In the genomic region with DNA sequence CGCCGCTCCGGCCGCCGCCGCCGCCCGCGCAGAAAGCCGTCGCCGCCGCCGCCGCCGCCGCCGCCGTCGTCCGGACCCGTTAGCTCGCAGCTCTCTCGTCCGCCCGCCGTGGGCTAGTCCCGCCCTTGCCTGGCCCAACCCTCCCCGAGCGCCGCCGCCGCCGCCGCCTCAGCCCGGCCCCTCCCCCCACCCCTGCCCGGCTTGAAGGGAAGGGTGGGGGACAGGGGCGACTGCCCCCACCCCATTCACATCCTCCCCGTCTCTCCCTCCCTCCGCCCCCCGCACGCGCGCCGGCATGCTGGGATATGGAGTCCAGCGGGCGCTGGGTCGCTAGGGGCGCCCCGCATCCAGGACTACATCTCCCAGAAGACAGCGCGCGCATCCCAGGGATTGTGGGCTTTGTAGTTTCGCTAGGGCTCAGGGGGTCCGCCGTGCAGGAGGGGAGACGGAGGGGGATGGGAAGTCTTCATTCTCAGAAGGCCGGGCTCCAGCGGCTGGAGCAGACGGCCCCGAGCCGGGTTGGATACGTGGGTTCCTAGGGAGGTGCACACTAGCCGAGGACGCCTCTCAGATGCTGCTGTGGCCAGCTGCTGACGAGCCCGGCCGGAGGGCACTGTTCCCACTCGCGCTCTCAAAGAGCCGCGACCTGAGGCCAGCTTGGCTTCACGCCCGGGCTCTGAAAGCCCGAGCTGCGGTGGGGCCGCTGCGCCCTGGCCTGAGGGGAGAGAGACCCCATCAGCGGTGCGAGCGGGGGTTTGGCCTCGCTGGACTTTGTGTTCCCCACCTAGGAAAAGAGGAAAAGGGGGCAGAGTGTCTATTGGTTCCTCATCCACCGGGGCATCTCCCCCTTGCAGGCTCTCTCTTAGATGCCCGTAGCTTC, we compare ENCODE assay signal across 8 cellular contexts. TPM values are rescaled to one million over a fixed set of nuclear protein-coding genes. Genes with fewer than 3 reads are reported as not detected.
A peak's percentile ranks its signal among the peaks of the same experiment; 100 is the strongest.
DNase-seq lines count a peak whose midpoint lies in the region; ATAC-seq and TF ChIP-seq lines count a peak whose summit lies in the region.

A gene with protein sequence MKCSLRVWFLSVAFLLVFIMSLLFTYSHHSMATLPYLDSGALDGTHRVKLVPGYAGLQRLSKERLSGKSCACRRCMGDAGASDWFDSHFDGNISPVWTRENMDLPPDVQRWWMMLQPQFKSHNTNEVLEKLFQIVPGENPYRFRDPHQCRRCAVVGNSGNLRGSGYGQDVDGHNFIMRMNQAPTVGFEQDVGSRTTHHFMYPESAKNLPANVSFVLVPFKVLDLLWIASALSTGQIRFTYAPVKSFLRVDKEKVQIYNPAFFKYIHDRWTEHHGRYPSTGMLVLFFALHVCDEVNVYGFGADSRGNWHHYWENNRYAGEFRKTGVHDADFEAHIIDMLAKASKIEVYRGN (minus strand): TSS at position 118 of the 880 bp plus-strand sequence. CDS start 40,570 bp downstream, outside the sequence.

- intact Hi-C loops in adrenal gland (cut with DNase I) = loop anchor here in 1 of 2 donors (5.0 kb wide), 1 partner anchor 57 kb away; no protein-coding TSS in a partner anchor
- intact Hi-C loops in heart right ventricle (cut with DNase I) = loop anchor here in 5 of 10 donors (1.0 to 5.0 kb wide), 3 partner anchors 37 to 58 kb away; no protein-coding TSS in a partner anchor
- intact Hi-C loops in upper lobe of right lung (cut with DNase I) = loop anchor here (10.0 kb wide), 1 partner anchor 54 kb away; no protein-coding TSS in a partner anchor

- TF ChIP-seq CTCF in GM12864 (IDR thresholded peaks at IDR 0.05; ENCODE audit: low read depth, low read length, missing control alignments) (peak; percentile 6), adrenal gland (IDR thresholded peaks at IDR 0.05) (peak in 3 of 6 experiments; percentile 12 to 17 (median 15)), heart right ventricle (IDR thresholded peaks at IDR 0.05) (peak in 5 of 9 donors; percentile 15 to 39 (median 32)), progenitor cell of endocrine pancreas (IDR thresholded peaks at IDR 0.05; ENCODE audit: unreplicated experiment) (no peak), upper lobe of right lung (IDR thresholded peaks at IDR 0.05) (no peak)

- no peaks in the 10 kb centered on the region for H3K36me3 Mint-ChIP-seq in progenitor cell of endocrine pancreas (ENCODE audit: insufficient read depth)

- H3K4me1 ChIP-seq in adrenal gland (replicated peaks in 1 of 2) (peaks cover 0 to 23% of the 10 kb centered on the region in 2 donors), heart right ventricle (peaks cover 3 to 50% (median 38%) of the 10 kb centered on the region in 9 donors), upper lobe of right lung (peaks cover 34% of the 10 kb centered on the region)

- H3K27me3 ChIP-seq in adrenal gland (no peaks in the 10 kb centered on the region), heart right ventricle (no peaks in the 10 kb centered on the region), upper lobe of right lung (no peaks in the 10 kb centered on the region)

- H3K4me3 Mint-ChIP-seq in progenitor cell of endocrine pancreas (ENCODE audit: low read depth) = peak within 1 kb of the TSS; percentile 92

- H3K4me3 ChIP-seq in GM12864 (ENCODE audit: low read depth, low read length) = peak within 1 kb of the TSS; percentile 81
- peak within 1 kb of the TSS; percentile 11 to 84 (median 55) for H3K4me3 ChIP-seq in adrenal gland
- peak within 1 kb of the TSS; percentile 64 to 91 (median 79) for H3K4me3 ChIP-seq in heart right ventricle
- peak within 1 kb of the TSS; percentile 78 for H3K4me3 ChIP-seq in upper lobe of right lung

- H3K27me3 Mint-ChIP-seq in progenitor cell of endocrine pancreas = no peaks in the 10 kb centered on the region

- H3K4me1 Mint-ChIP-seq in progenitor cell of endocrine pancreas (ENCODE audit: low read depth) = peaks cover 29% of the 10 kb centered on the region

- H3K9me3 ChIP-seq in adrenal gland (replicated peaks in 1 of 3) (no peaks in the 10 kb centered on the region), heart right ventricle (no peaks in the 10 kb centered on the region), upper lobe of right lung (no peaks in the 10 kb centered on the region)

- no peak for TF ChIP-seq POLR2A in adrenal gland (IDR thresholded peaks at IDR 0.05)

- H3K27ac Mint-ChIP-seq in progenitor cell of endocrine pancreas = peak within 1 kb of the TSS; percentile 97

- peak; percentile 78 for ATAC-seq in HG02623 (IDR thresholded peaks at IDR 0.05; ENCODE audit: unreplicated experiment)
- peak; percentile 98 to 99 (median 98) for ATAC-seq in heart right ventricle
- ATAC-seq in upper lobe of right lung = peak; percentile 99

- no peaks in the 10 kb centered on the region for H3K36me3 ChIP-seq in adrenal gland (replicated peaks in 1 of 2)
- peaks cover 0 to 12% (median 0%) of the 10 kb centered on the region in 9 donors for H3K36me3 ChIP-seq in heart right ventricle
- H3K36me3 ChIP-seq in upper lobe of right lung = no peaks in the 10 kb centered on the region

- DNase-seq in GM12864 (ENCODE audit: low read depth) (peak; percentile 78), NCI-H128 (lab: John Stamatoyannopoulos, UW; ENCODE audit: unreplicated experiment) (peak; percentile 85), T-helper 1 cell (peak; percentile 86 to 97 (median 90)), adrenal gland (peak; percentile 86 to 96 (median 94)), heart right ventricle (peak; percentile 95 to 96), progenitor cell of endocrine pancreas (ENCODE audit: low spot score, unreplicated experiment) (peak; percentile 92), upper lobe of right lung (peak; percentile 97)

- 0 to 18% (median 3%) methylated on average over 3 to 84 of the region's 84 CpGs for WGBS in adrenal gland, 4 donors
- WGBS in heart right ventricle, 2 donors = 1 to 2% methylated on average over 49 to 82 of the region's 84 CpGs

- H3K9me3 Mint-ChIP-seq in progenitor cell of endocrine pancreas (ENCODE audit: low read depth) = no peaks in the 10 kb centered on the region

- H3K27ac ChIP-seq in adrenal gland (peak within 1 kb of the TSS in 3 of 5 donors; percentile 32 to 88 (median 71)), heart right ventricle (peak within 1 kb of the TSS; percentile 72 to 89 (median 83)), upper lobe of right lung (peak within 1 kb of the TSS; percentile 80)

RNA-seq across cellular contexts. Expression of the gene that starts here (rescaled TPM):
- 10 to 100 TPM; 18.0 to 30.8 (median 27.6) TPM for total RNA-seq in adrenal gland
- 10 to 100 TPM in 1 of 3 donors, 1 to 10 TPM in 2; 5.3 to 12.3 (median 8.0) TPM for polyA plus RNA-seq in adrenal gland
- total RNA-seq in heart right ventricle = 10 to 100 TPM; 15.1 to 37.1 (median 20.9) TPM
- polyA plus RNA-seq in heart right ventricle = 10 to 100 TPM in 1 of 2 donors, 1 to 10 TPM in 1; 8.0 to 10.8 TPM
- total RNA-seq in progenitor cell of endocrine pancreas = 29.2 and 37.8 TPM in 2 replicates
- 30.9 TPM for total RNA-seq in upper lobe of right lung

Comparison
In these comparisons a context has a peak if more than half of its experiments do, and no peak if none do; other contexts are left out.
1. Peak in every context shown above with its lines: DNase-seq, ATAC-seq, H3K4me3 ChIP-seq and H3K27ac ChIP-seq.
2. CTCF ChIP-seq: peak in GM12864 (single experiment) and heart right ventricle (5 of 9); none in progenitor cell of endocrine pancreas (single experiment) and upper lobe of right lung (single experiment).